ENCODE assay signal across 24 cellular contexts in the genomic region with DNA sequence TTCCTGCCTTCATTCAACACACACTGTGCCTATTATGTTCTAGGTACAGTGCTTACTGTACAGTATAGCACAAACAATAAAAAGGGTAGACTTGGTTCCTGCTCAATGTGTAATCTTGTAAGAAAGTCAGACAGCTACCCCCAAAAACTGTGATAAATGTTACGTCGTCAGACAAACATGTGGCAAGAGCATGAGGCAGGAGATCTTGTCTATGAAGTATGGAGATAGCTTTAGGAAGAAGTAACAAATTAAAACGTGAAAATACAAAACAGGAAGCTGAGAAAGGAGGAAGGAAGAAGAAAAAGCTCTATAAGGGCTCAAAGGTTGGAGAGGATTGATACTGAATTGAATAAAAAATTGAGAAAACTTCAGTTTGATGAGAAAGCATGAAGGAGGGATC.
"Had no signal": no experiment of that assay in that cellular context is flagged by ENCODE, and none has a peak within 500 bp of the region (broad histone marks: within the 10 kb centered on the region; RNA-seq: fewer than 3 reads in every experiment).

No MANE protein-coding gene starts in this region.

- H3K79me2 ChIP-seq: parathyroid adenoma had no signal

- H3K9ac ChIP-seq: parathyroid adenoma had no signal

- DNase-seq: effector memory CD8-positive, alpha-beta T cell; gastrocnemius medialis; heart right ventricle; hypothalamus; kidney glomerular epithelial cell; mesendoderm; naive thymus-derived CD4-positive, alpha-beta T cell; nephron progenitor cell; psoas muscle; retina; spleen; stimulated activated CD4-positive, alpha-beta T cell treated with anti-CD3 and anti-CD28 coated beads, Interleukin-15, amount 100 ng/mL, for 24 hours; stimulated activated CD4-positive, alpha-beta T cell treated with anti-CD3 and anti-CD28 coated beads, Interleukin-1b, Interleukin-23, amount 100 ng/mL, for 48 hours; stimulated activated CD4-positive, alpha-beta T cell treated with anti-CD3 and anti-CD28 coated beads, Interleukin-4, amount 100 ng/mL, for 24 hours; testis; upper lobe of right lung had no signal

- H3K36me3 Mint-ChIP-seq: stimulated activated memory B cell treated with anti-CD40 and anti-IgM and Interleukin-4, amounts not matched to agents 10 μg/mL and 1 μg/mL and 100 μg/mL, for 72 hours had no signal

- H3K27ac Mint-ChIP-seq: effector memory CD8-positive, alpha-beta T cell; naive thymus-derived CD4-positive, alpha-beta T cell; nephron progenitor cell; stimulated activated memory B cell treated with anti-CD40 and anti-IgM and Interleukin-4, amounts not matched to agents 10 μg/mL and 1 μg/mL and 100 μg/mL, for 72 hours; stimulated activated naive CD8-positive, alpha-beta T cell treated with anti-CD3 and anti-CD28 coated beads, Interleukin-15, Interleukin-2, amounts not matched to agents 100 ng/mL and 50 ng/mL, for 24 hours had no signal

- H3K36me3 ChIP-seq: esophagus muscularis mucosa, gastrocnemius medialis, heart right ventricle, spleen, tibial nerve, upper lobe of right lung, vagina had no signal

- ATAC-seq: effector memory CD8-positive, alpha-beta T cell; gastrocnemius medialis; heart right ventricle; naive thymus-derived CD4-positive, alpha-beta T cell; psoas muscle; sciatic nerve; stimulated activated memory B cell treated with anti-CD40 and anti-IgM and Interleukin-4, amounts not matched to agents 10 μg/mL and 1 μg/mL and 100 μg/mL, for 72 hours; upper lobe of right lung had no signal

- H3K27me3 Mint-ChIP-seq: effector memory CD8-positive, alpha-beta T cell; stimulated activated memory B cell treated with anti-CD40 and anti-IgM and Interleukin-4, amounts not matched to agents 10 μg/mL and 1 μg/mL and 100 μg/mL, for 72 hours had no signal

- H3K4me3 Mint-ChIP-seq: effector memory CD8-positive, alpha-beta T cell; naive thymus-derived CD4-positive, alpha-beta T cell; nephron progenitor cell; stimulated activated memory B cell treated with anti-CD40 and anti-IgM and Interleukin-4, amounts not matched to agents 10 μg/mL and 1 μg/mL and 100 μg/mL, for 72 hours; stimulated activated naive CD8-positive, alpha-beta T cell treated with anti-CD3 and anti-CD28 coated beads, Interleukin-15, Interleukin-2, amounts not matched to agents 100 ng/mL and 50 ng/mL, for 24 hours had no signal

- H2AFZ ChIP-seq: parathyroid adenoma had no signal

- H3K27me3 ChIP-seq: esophagus muscularis mucosa, gastrocnemius medialis, spleen, testis, tibial nerve, upper lobe of right lung, vagina had no signal

- H3K27ac ChIP-seq: epithelial cell of prostate, esophagus muscularis mucosa, gastrocnemius medialis, heart right ventricle, parathyroid adenoma, psoas muscle, spleen, testis, tibial nerve, upper lobe of right lung, vagina had no signal

- H3K9me3 ChIP-seq: esophagus muscularis mucosa, gastrocnemius medialis, heart right ventricle, psoas muscle, spleen, testis, tibial nerve, upper lobe of right lung, vagina had no signal

- H3K4me3 ChIP-seq: esophagus muscularis mucosa, gastrocnemius medialis, heart right ventricle, psoas muscle, spleen, testis, tibial nerve, upper lobe of right lung, vagina had no signal

- H3K4me1 ChIP-seq: esophagus muscularis mucosa, gastrocnemius medialis, parathyroid adenoma, psoas muscle, testis, upper lobe of right lung, vagina had no signal

- H3K9me3 Mint-ChIP-seq: effector memory CD8-positive, alpha-beta T cell; nephron progenitor cell; stimulated activated memory B cell treated with anti-CD40 and anti-IgM and Interleukin-4, amounts not matched to agents 10 μg/mL and 1 μg/mL and 100 μg/mL, for 72 hours; stimulated activated naive CD8-positive, alpha-beta T cell treated with anti-CD3 and anti-CD28 coated beads, Interleukin-15, Interleukin-2, amounts not matched to agents 100 ng/mL and 50 ng/mL, for 24 hours had no signal
